In the genomic region with DNA sequence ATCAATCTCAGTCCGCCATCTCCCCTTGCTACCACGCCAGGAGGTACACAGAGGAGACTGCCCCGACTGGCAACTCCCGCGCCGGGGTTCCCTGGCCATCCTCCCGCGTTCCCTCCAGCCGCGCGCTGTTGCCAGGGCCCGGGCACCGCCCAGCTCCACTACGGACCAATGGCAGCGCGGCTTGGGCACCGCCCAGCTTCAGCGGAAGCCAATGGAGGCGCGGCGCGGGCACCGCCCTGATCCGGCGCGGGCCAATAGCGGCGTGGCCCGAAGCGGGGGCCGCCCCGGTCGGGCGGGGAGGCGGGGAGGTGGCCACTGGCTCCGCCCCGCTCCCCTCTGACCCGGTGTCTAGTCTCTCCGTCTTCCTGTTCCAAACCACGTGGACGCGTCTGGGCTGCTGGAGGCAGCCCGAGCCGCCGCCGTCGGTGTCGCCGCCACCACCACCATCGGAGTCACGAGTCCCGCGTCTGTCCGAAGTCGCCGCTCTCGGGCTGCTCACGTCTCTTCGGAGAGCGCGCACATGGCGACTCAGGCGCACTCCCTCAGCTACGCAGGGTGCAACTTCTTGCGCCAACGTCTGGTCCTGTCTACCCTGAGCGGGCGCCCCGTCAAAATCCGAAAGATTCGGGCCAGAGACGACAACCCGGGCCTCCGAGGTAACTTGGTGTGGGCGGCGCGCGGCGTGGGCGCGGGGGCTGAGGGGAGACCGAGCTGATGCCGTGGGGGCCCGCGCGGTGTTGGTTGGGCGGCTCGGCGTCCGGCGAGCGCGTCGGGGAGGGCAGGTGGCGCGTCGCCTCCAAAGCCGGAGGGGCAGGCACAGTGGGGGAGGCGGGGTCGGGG, we compare ENCODE assay signal across 8 cellular contexts. TPM values are rescaled to one million over a fixed set of nuclear protein-coding genes. Genes with fewer than 3 reads are reported as not detected.
DNase-seq lines count a peak whose midpoint lies in the region; ATAC-seq and TF ChIP-seq lines count a peak whose summit lies in the region.

A gene with protein sequence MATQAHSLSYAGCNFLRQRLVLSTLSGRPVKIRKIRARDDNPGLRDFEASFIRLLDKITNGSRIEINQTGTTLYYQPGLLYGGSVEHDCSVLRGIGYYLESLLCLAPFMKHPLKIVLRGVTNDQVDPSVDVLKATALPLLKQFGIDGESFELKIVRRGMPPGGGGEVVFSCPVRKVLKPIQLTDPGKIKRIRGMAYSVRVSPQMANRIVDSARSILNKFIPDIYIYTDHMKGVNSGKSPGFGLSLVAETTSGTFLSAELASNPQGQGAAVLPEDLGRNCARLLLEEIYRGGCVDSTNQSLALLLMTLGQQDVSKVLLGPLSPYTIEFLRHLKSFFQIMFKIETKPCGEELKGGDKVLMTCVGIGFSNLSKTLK (plus strand): TSS at position 373 of the 840 bp plus-strand sequence. CDS start 148 bp downstream, at position 521.

- CTCF ChIA-PET in BJ (lab: Yijun Ruan, JAX), result interaction anchor here (1.0 to 1.7 kb wide), 9 partner anchors 25 to 195 kb away, joined by 3 to 10 read pairs (median 5); a partner anchor contains a TSS
- CTCF ChIA-PET in activated CD4-positive, alpha-beta T cell treated with anti-CD3 and anti-CD28 coated beads, Interleukin-2, amount 10 ng/mL, durations not matched to agents 7 days and 5 days (lab: Charles Lee), result interaction anchor here (0.7 to 1.4 kb wide), 11 partner anchors 10 to 529 kb away, joined by 3 to 8 read pairs (median 5); no protein-coding TSS in a partner anchor

- no peaks in the 10 kb centered on the region for H3K27me3 Mint-ChIP-seq in activated CD4-positive, alpha-beta T cell treated with anti-CD3 and anti-CD28 coated beads, Interleukin-2, amount 10 ng/mL, durations not matched to agents 7 days and 5 days

- H3K36me3 Mint-ChIP-seq in activated CD4-positive, alpha-beta T cell treated with anti-CD3 and anti-CD28 coated beads, Interleukin-2, amount 10 ng/mL, durations not matched to agents 7 days and 5 days (ENCODE audit: low read depth), result peaks cover 7% of the 10 kb centered on the region

- peak within 1 kb of the TSS; percentile 96 for H3K27ac Mint-ChIP-seq in activated CD4-positive, alpha-beta T cell treated with anti-CD3 and anti-CD28 coated beads, Interleukin-2, amount 10 ng/mL, durations not matched to agents 7 days and 5 days

- H3K4me3 Mint-ChIP-seq in activated CD4-positive, alpha-beta T cell treated with anti-CD3 and anti-CD28 coated beads, Interleukin-2, amount 10 ng/mL, durations not matched to agents 7 days and 5 days, result peak within 1 kb of the TSS; percentile 94

- H3K27me3 ChIP-seq in BJ (ENCODE audit: control insufficient read depth, insufficient read depth, low read length), result 0 out of 2 replicates have a peak, but pooled peaks cover 3% of the 10 kb centered on the region

- H3K9me3 Mint-ChIP-seq in activated CD4-positive, alpha-beta T cell treated with anti-CD3 and anti-CD28 coated beads, Interleukin-2, amount 10 ng/mL, durations not matched to agents 7 days and 5 days, result no peaks in the 10 kb centered on the region

- H3K4me1 Mint-ChIP-seq in activated CD4-positive, alpha-beta T cell treated with anti-CD3 and anti-CD28 coated beads, Interleukin-2, amount 10 ng/mL, durations not matched to agents 7 days and 5 days, result peaks cover 41% of the 10 kb centered on the region

- peak within 1 kb of the TSS; percentile 97 for H3K4me3 ChIP-seq in BJ (ENCODE audit: low read depth, low read length)

- peak; percentile 62 for DNase-seq in BJ (ENCODE audit: low read depth)
- peak; percentile 91 for DNase-seq in NCI-H526 treated with DMSO at 0.1 percent for 48 hours (lab: John Stamatoyannopoulos, UW)
- DNase-seq in activated CD4-positive, alpha-beta T cell treated with anti-CD3 and anti-CD28 coated beads, Interleukin-2, amount 10 ng/mL, durations not matched to agents 7 days and 5 days, result peak; percentile 96
- peak; percentile 94 for DNase-seq in cortex of kidney (lab: John Stamatoyannopoulos, UW)
- DNase-seq in left kidney (ENCODE audit: low read depth, low spot score), result peak; percentile 99
- peak; percentile 96 to 97 for DNase-seq in stimulated activated CD4-positive, alpha-beta T cell treated with anti-CD3 and anti-CD28 coated beads, Interleukin-2, amount 100 ng/mL, for 24 hours

- TF ChIP-seq CTCF in BJ (IDR thresholded peaks at IDR 0.05; ENCODE audit: insufficient read depth, low read depth, low read length), result no peak

- POLR2A ChIA-PET in BJ (lab: Charles Lee), result no interaction called here
- POLR2A ChIA-PET in activated CD4-positive, alpha-beta T cell treated with anti-CD3 and anti-CD28 coated beads, Interleukin-2, amount 10 ng/mL, durations not matched to agents 7 days and 5 days (lab: Charles Lee), result interaction anchor here (0.6 to 1.5 kb wide), 3 partner anchors 179 to 645 kb away, joined by 3 to 4 read pairs (median 3); a partner anchor contains a TSS

- ATAC-seq in GM19324 (IDR thresholded peaks at IDR 0.05; ENCODE audit: low FRiP score, unreplicated experiment) (peak; percentile 99), HG03469 (IDR thresholded peaks at IDR 0.05; ENCODE audit: unreplicated experiment) (peak; percentile 93)

- no peaks in the 10 kb centered on the region for H3K36me3 ChIP-seq in BJ (ENCODE audit: control insufficient read depth, insufficient read depth, low read length)

RNA-seq across cellular contexts. Expression of the gene that starts here (rescaled TPM):
- polyA plus RNA-seq in BJ (2011; rRNA removed), result 3.7 and 5.1 TPM in 2 replicates
- 5.1 and 8.9 TPM in 2 replicates for polyA minus RNA-seq in BJ (2011; rRNA and poly(A)+ RNA removed)
- 10 to 100 TPM; 13.6 to 17.3 TPM for total RNA-seq in activated CD4-positive, alpha-beta T cell treated with anti-CD3 and anti-CD28 coated beads, Interleukin-2, amount 10 ng/mL, durations not matched to agents 7 days and 5 days

Comparison
In these comparisons a context has a peak if more than half of its experiments do, and no peak if none do; other contexts are left out.
1. Peak in every context shown above with its lines: DNase-seq, ATAC-seq and H3K4me3 ChIP-seq.